In the genomic region with DNA sequence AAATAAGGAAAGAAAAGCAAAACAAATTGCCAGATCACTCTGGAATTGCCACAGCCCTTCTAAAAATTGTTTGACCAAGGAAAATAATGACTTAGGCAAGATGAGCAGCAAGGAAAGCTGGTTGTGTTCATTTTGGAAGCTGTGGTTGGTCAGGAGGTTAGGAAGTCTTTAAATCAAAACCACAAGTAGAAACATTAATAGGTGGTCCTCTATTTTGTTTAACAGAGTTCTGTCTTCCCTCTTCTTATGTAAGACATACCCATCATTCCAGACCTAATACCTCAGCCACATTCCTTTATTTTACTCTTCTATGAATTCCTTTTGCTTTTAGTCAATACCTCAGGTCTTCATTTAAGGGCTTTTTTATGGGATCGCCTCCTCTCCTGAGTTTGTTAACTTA, we compare ENCODE assay signal across 13 cellular contexts.
DNase-seq lines count a peak whose midpoint lies in the region; ATAC-seq and TF ChIP-seq lines count a peak whose summit lies in the region.
"Had no signal": no experiment of that assay in that cellular context is flagged by ENCODE, and none has a peak within 500 bp of the region (broad histone marks: within the 10 kb centered on the region; RNA-seq: fewer than 3 reads in every experiment).

No MANE protein-coding gene starts in this region.

- H3K36me3 Mint-ChIP-seq in activated T-cell treated with anti-CD3 and anti-CD28 coated beads, Interleukin-2, amount 50 U/mL, for 72 hours (ENCODE audit: insufficient read depth in 2 of 2) = no peaks in the 10 kb centered on the region

- no peaks in the 10 kb centered on the region for H3K9me3 ChIP-seq in skeletal muscle satellite cell (replicated peaks; ENCODE audit: low read length)

- H3K27ac ChIP-seq in foreskin keratinocyte = no peak overlapping the region

- peaks cover 0 to 2% of the 10 kb centered on the region in 2 donors for H3K9me3 Mint-ChIP-seq in activated T-cell treated with anti-CD3 and anti-CD28 coated beads, Interleukin-2, amount 50 U/mL, for 72 hours
- H3K9me3 Mint-ChIP-seq: immature natural killer cell had no signal

- H3K36me3 ChIP-seq in skeletal muscle satellite cell (ENCODE audit: insufficient read depth, low read length) = no peaks in the 10 kb centered on the region

- H3K27ac Mint-ChIP-seq in activated T-cell treated with anti-CD3 and anti-CD28 coated beads, Interleukin-2, amount 50 U/mL, for 72 hours = no peak overlapping the region
- H3K27ac Mint-ChIP-seq: immature natural killer cell had no signal

- no peak overlapping the region for H3K4me3 Mint-ChIP-seq in activated T-cell treated with anti-CD3 and anti-CD28 coated beads, Interleukin-2, amount 50 U/mL, for 72 hours
- H3K4me3 Mint-ChIP-seq: immature natural killer cell had no signal

- H3K4me1 ChIP-seq in foreskin keratinocyte (peaks cover 7% of the 10 kb centered on the region), skeletal muscle satellite cell (ENCODE audit: control insufficient read depth, insufficient read depth, low read length) (peaks cover 31% of the 10 kb centered on the region)

- no peaks in the 10 kb centered on the region for H3K27me3 Mint-ChIP-seq in activated T-cell treated with anti-CD3 and anti-CD28 coated beads, Interleukin-2, amount 50 U/mL, for 72 hours (ENCODE audit: low read depth)

- no peak for ATAC-seq in foreskin keratinocyte
- no peak for ATAC-seq in activated T-cell treated with anti-CD3 and anti-CD28 coated beads, Interleukin-2, amount 50 U/mL, for 72 hours (replicated peaks in 1 of 2)
- ATAC-seq: esophagus mucosa had no signal

- peak overlapping the region; percentile 55 for H3K9ac ChIP-seq in skeletal muscle satellite cell (ENCODE audit: low read depth, low read length)

- H3K4me2 ChIP-seq in skeletal muscle satellite cell (ENCODE audit: low read length) = peak overlapping the region; percentile 43

- DNase-seq in GM04503 (ENCODE audit: low read depth) (peak; percentile 76), amniotic epithelial cell (ENCODE audit: low read depth) (peak; percentile 65), foreskin keratinocyte (peak; percentile 43 to 63), NOMO-1 treated with DMSO at 0.1 percent for 48 hours (lab: John Stamatoyannopoulos, UW; ENCODE audit: unreplicated experiment) (no peak), activated T-cell treated with anti-CD3 and anti-CD28 coated beads for 4 hours (no peak)
- no peak for DNase-seq in stimulated activated naive CD4-positive, alpha-beta T cell (lab: John Stamatoyannopoulos, UW)
- DNase-seq in activated T-cell treated with anti-CD3 and anti-CD28 coated beads, Interleukin-2, amount 50 U/mL, for 72 hours = no peak
- DNase-seq: activated naive CD4-positive, alpha-beta T cell; immature natural killer cell; NCI-H1436 treated with DMSO at 0.1 percent for 48 hours; SHP77 had no signal

- H3K4me3 ChIP-seq in skeletal muscle satellite cell (ENCODE audit: low read length) = peak overlapping the region; percentile 17

- no peaks in the 10 kb centered on the region for H3K4me1 Mint-ChIP-seq in activated T-cell treated with anti-CD3 and anti-CD28 coated beads, Interleukin-2, amount 50 U/mL, for 72 hours (ENCODE audit: low read depth)

- no peak for TF ChIP-seq CTCF in foreskin keratinocyte (conservative IDR thresholded peaks at IDR 0.05)

- H3K27me3 ChIP-seq in foreskin keratinocyte (no peaks in the 10 kb centered on the region), skeletal muscle satellite cell (ENCODE audit: control insufficient read depth, insufficient read depth, low read length) (no peaks in the 10 kb centered on the region)

Comparison
In these comparisons a context has a peak if more than half of its experiments do, and no peak if none do; other contexts are left out.
1. DNase-seq: peak in GM04503 (single experiment), amniotic epithelial cell (single experiment) and foreskin keratinocyte (2 of 2); none in NOMO-1 treated with DMSO at 0.1 percent for 48 hours (single experiment), stimulated activated naive CD4-positive, alpha-beta T cell (0 of 6), activated T-cell treated with anti-CD3 and anti-CD28 coated beads, Interleukin-2, amount 50 U/mL, for 72 hours (0 of 2) and activated T-cell treated with anti-CD3 and anti-CD28 coated beads for 4 hours (single experiment).